32 cellular contexts compared by ENCODE assay signal in the genomic region with DNA sequence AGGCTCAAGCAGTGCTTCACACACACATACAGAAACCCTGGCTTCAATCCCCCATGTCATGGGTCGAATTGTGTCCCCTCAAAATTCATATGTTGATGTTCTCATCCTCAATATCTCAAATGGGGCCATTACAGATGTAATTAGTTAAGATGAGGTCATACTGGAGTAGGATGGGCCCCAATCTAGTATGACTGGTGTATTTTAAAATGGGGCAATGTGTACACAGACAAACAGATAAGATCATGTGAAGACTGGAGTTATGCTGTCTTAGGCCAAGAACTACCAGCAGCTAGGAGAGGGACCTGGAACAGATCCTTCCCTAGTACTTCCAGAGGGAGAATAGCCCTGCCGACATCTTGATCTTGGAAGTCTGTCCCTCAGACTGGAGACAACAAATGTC.
"Had no signal": no experiment of that assay in that cellular context is flagged by ENCODE, and none has a peak within 500 bp of the region (broad histone marks: within the 10 kb centered on the region; RNA-seq: fewer than 3 reads in every experiment).

No MANE protein-coding gene starts in this region.

- DNase-seq: activated CD4-positive, alpha-beta memory T cell treated with anti-CD3 and anti-CD28 coated beads, Interleukin-2, amount 10 ng/mL, durations not matched to agents 7 days and 5 days; activated CD4-positive, alpha-beta T cell treated with anti-CD3 and anti-CD28 coated beads for 1 hour; activated CD4-positive, alpha-beta T cell treated with anti-CD3 and anti-CD28 coated beads for 36 hours; activated CD4-positive, alpha-beta T cell treated with anti-CD3 and anti-CD28 coated beads for 48 hours; activated CD4-positive, alpha-beta T cell treated with anti-CD3 and anti-CD28 coated beads, Interleukin-2, amount 10 ng/mL, durations not matched to agents 7 days and 5 days; activated CD4-positive, alpha-beta T cell treated with anti-CD3 and anti-CD28 coated beads, Interleukin-2, amount 50 U/mL, for 48 hours; activated CD4-positive, CD25-positive, alpha-beta regulatory T cell; activated CD8-positive, alpha-beta memory T cell treated with anti-CD3 and anti-CD28 coated beads for 24 hours; activated CD8-positive, alpha-beta memory T cell treated with anti-CD3 and anti-CD28 coated beads, Interleukin-2, amount 10 ng/mL, durations not matched to agents 7 days and 5 days; activated CD8-positive, alpha-beta memory T cell treated with anti-CD3 and anti-CD28 coated beads, Interleukin-2, amount 50 U/mL, for 48 hours; activated CD8-positive, alpha-beta T cell treated with anti-CD3 and anti-CD28 coated beads, Interleukin-2, amount 10 ng/mL, durations not matched to agents 7 days and 5 days; activated effector memory CD4-positive, alpha-beta T cell treated with Interleukin-2 at 50 U/mL for 16 hours; activated gamma-delta T cell; activated naive CD4-positive, alpha-beta T cell treated with anti-CD3 and anti-CD28 coated beads, Interleukin-2, amount 10 ng/mL, durations not matched to agents 7 days and 5 days; activated naive CD4-positive, alpha-beta T cell treated with Interleukin-2 at 50 U/mL for 16 hours; activated naive CD8-positive, alpha-beta T cell treated with anti-CD3 and anti-CD28 coated beads, Interleukin-2, amount 10 ng/mL, durations not matched to agents 7 days and 5 days; activated naive CD8-positive, alpha-beta T cell treated with anti-CD3 and anti-CD28 coated beads, Interleukin-2, amount 50 U/mL, for 24 hours; activated T-cell treated with anti-CD3 and anti-CD28 coated beads, Interleukin-2, amount 50 U/mL, for 24 hours; activated T-cell treated with anti-CD3 and anti-CD28 coated beads, Interleukin-2, amount 50 U/mL, for 48 hours; amygdala; anterior cingulate cortex; caudate nucleus; cerebellar nuclear complex; T-helper 2 cell; T-helper 9 cell; WERI-Rb-1 had no signal

- H3K36me3 ChIP-seq: ascending aorta, cardiac muscle cell, WERI-Rb-1 had no signal

- H3K4me3 ChIP-seq: ascending aorta, cardiac muscle cell had no signal

- H3K9me3 ChIP-seq: ascending aorta had no signal

- H3K4me1 ChIP-seq: ascending aorta had no signal

- H3K27ac ChIP-seq: ascending aorta, cardiac muscle cell, WERI-Rb-1 had no signal

- H3K27me3 ChIP-seq: ascending aorta, cardiac muscle cell had no signal

- FAIRE-seq: bronchial epithelial cell, TTC549 had no signal

- ATAC-seq: activated CD4-positive, alpha-beta T cell treated with anti-CD3 and anti-CD28 coated beads for 36 hours; activated CD4-positive, CD25-positive, alpha-beta regulatory T cell treated with anti-CD3 and anti-CD28 coated beads, Interleukin-2, amount 50 U/mL, for 24 hours; activated CD8-positive, alpha-beta memory T cell treated with anti-CD3 and anti-CD28 coated beads, Interleukin-2, amount 10 ng/mL, durations not matched to agents 7 days and 5 days; activated CD8-positive, alpha-beta T cell treated with anti-CD3 and anti-CD28 coated beads, Interleukin-2, amount 10 ng/mL, durations not matched to agents 7 days and 5 days; activated naive CD8-positive, alpha-beta T cell treated with anti-CD3 and anti-CD28 coated beads, Interleukin-2, amount 50 U/mL, for 24 hours; WTC11 had no signal
